In the genomic region with DNA sequence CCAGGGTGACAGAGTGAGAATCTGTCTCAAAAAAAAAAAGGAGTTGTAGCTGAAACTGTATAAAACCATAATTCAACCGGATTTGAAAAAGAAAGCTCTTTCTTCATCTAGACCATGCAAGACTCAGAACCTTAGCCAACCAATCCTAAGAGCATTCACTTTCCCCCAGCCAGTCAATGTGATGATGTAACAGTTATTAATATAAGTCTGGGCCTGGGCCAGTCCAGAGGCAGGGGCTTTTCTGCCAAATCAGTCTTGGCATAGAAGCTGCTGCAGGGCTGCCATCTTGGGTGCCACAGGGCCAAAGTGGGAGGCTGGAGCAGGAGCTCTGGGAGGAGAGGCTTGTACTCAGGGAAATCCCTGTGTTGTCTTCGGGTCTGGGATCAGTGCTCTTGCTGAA, we compare ENCODE assay signal across 21 cellular contexts.
"Had no signal": no experiment of that assay in that cellular context is flagged by ENCODE, and none has a peak within 500 bp of the region (broad histone marks: within the 10 kb centered on the region; RNA-seq: fewer than 3 reads in every experiment).

No MANE protein-coding gene starts in this region.

- DNase-seq: activated CD4-positive, alpha-beta T cell treated with anti-CD3 and anti-CD28 coated beads for 1 hour; activated CD4-positive, alpha-beta T cell treated with anti-CD3 and anti-CD28 coated beads, Interleukin-2, amount 50 U/mL, for 1 hour; activated CD8-positive, alpha-beta T cell treated with anti-CD3 and anti-CD28 coated beads, Interleukin-2, amount 10 ng/mL, durations not matched to agents 7 days and 5 days; activated gamma-delta T cell; brain microvascular endothelial cell; central memory CD4-positive, alpha-beta T cell; effector memory CD4-positive, alpha-beta T cell; gastrocnemius medialis; head of caudate nucleus; pancreas; sigmoid colon; stimulated activated CD4-positive, alpha-beta T cell treated with anti-CD3 and anti-CD28 coated beads, Interleukin-2, amount 100 ng/mL, for 48 hours; stimulated activated naive CD4-positive, alpha-beta T cell; testis; trophoblast cell; uterus; WERI-Rb-1 had no signal

- ATAC-seq: activated CD8-positive, alpha-beta T cell treated with anti-CD3 and anti-CD28 coated beads, Interleukin-2, amount 10 ng/mL, durations not matched to agents 7 days and 5 days; gastrocnemius medialis had no signal

- H3K27me3 Mint-ChIP-seq: activated naive CD4-positive, alpha-beta T cell treated with anti-CD3 and anti-CD28 coated beads, Interleukin-2, amount 50 U/mL, for 24 hours had no signal

- H3K27ac Mint-ChIP-seq: activated CD8-positive, alpha-beta T cell treated with anti-CD3 and anti-CD28 coated beads, Interleukin-2, amount 10 ng/mL, durations not matched to agents 7 days and 5 days; activated naive CD4-positive, alpha-beta T cell treated with anti-CD3 and anti-CD28 coated beads, Interleukin-2, amount 50 U/mL, for 24 hours; activated T-helper 1 cell treated with anti-CD3 and anti-CD28 coated beads, Interleukin-12 subunit alpha, Interleukin-12 subunit beta, Interleukin-2, Interleukin-4 antibody, amounts not matched to agents 30 ng/mL and 10 ng/mL and 1 ng/mL, durations not matched to agents 14 hours and 24 hours and 36 hours; nephron; T-helper 2 cell treated with Interferon-gamma antibody and Interleukin-4, amounts not matched to agents 5 μg/mL and 100 μg/mL, for 36 hours had no signal

- H3K4me1 Mint-ChIP-seq: activated naive CD4-positive, alpha-beta T cell treated with anti-CD3 and anti-CD28 coated beads, Interleukin-2, amount 50 U/mL, for 24 hours had no signal

- H3K9me3 Mint-ChIP-seq: activated naive CD4-positive, alpha-beta T cell treated with anti-CD3 and anti-CD28 coated beads, Interleukin-2, amount 50 U/mL, for 24 hours had no signal

- H3K4me3 Mint-ChIP-seq: activated CD8-positive, alpha-beta T cell treated with anti-CD3 and anti-CD28 coated beads, Interleukin-2, amount 10 ng/mL, durations not matched to agents 7 days and 5 days; activated naive CD4-positive, alpha-beta T cell treated with anti-CD3 and anti-CD28 coated beads, Interleukin-2, amount 50 U/mL, for 24 hours; activated T-helper 1 cell treated with anti-CD3 and anti-CD28 coated beads, Interleukin-12 subunit alpha, Interleukin-12 subunit beta, Interleukin-2, Interleukin-4 antibody, amounts not matched to agents 30 ng/mL and 10 ng/mL and 1 ng/mL, durations not matched to agents 14 hours and 24 hours and 36 hours; nephron; T-helper 2 cell treated with Interferon-gamma antibody and Interleukin-4, amounts not matched to agents 5 μg/mL and 100 μg/mL, for 36 hours had no signal
